24 cellular contexts compared by ENCODE assay signal in genomic region chr18:42178381-42179080, GRCh38.
DNase-seq lines count a peak whose midpoint lies in the region; ATAC-seq, FAIRE-seq and TF ChIP-seq lines count a peak whose summit lies in the region.
"Had no signal": no experiment of that assay in that cellular context is flagged by ENCODE, and none has a peak within 500 bp of the region (broad histone marks: within the 10 kb centered on the region; RNA-seq: fewer than 3 reads in every experiment).

No MANE protein-coding gene starts in this region.

- TF ChIP-seq POLR2A in breast epithelium (IDR thresholded peaks at IDR 0.05) (no peak), Peyer's patch (IDR thresholded peaks at IDR 0.05) (no peak)

- intact Hi-C loops in MCF 10A (cut with micrococcal nuclease) = no loop called here
- intact Hi-C loops in breast epithelium (cut with DNase I; ENCODE audit: low total_unique reads) = no loop called here

- H3K4me3 Mint-ChIP-seq in MCF 10A (ENCODE audit: unreplicated experiment) = no peak overlapping the region
- H3K4me3 Mint-ChIP-seq: CD4-positive, alpha-beta memory T cell had no signal

- no peaks in the 10 kb centered on the region for H3K4me1 ChIP-seq in breast epithelium
- no peaks in the 10 kb centered on the region for H3K4me1 ChIP-seq in Peyer's patch

- H3K4me1 Mint-ChIP-seq in MCF 10A (ENCODE audit: insufficient read depth, unreplicated experiment) = peaks cover 9% of the 10 kb centered on the region
- H3K4me1 Mint-ChIP-seq: CD4-positive, alpha-beta memory T cell had no signal

- no peak for FAIRE-seq in urothelium cell line (lab: Jason Lieb, UNC)
- FAIRE-seq: K562 had no signal

- no peak for ATAC-seq in HG02884 (IDR thresholded peaks at IDR 0.05; ENCODE audit: unreplicated experiment)
- ATAC-seq: K562, PC-3, Right ventricle myocardium inferior had no signal

- CTCF ChIA-PET in MCF 10A (lab: Yijun Ruan, JAX) = interaction anchor here (0.8 kb wide), 1 partner anchor 126 kb away, joined by 3 read pairs; no protein-coding TSS in a partner anchor

- H3K4me3 ChIP-seq in breast epithelium (no peak overlapping the region), Peyer's patch (no peak overlapping the region)
- H3K4me3 ChIP-seq: GM23248, K562, SJCRH30 had no signal

- peak; percentile 3 for DNase-seq in MCF 10A (ENCODE audit: unreplicated experiment)
- no peak for DNase-seq in breast epithelium (ENCODE audit: low spot score in 2 of 2)
- DNase-seq in NCI-H446 (lab: John Stamatoyannopoulos, UW) = peak; percentile 86 to 92
- DNase-seq in cerebellar cortex (ENCODE audit: low spot score) = peak; percentile 74
- DNase-seq in Peyer's patch = no peak
- no peak for DNase-seq in stimulated activated CD4-positive, alpha-beta T cell treated with anti-CD3 and anti-CD28 coated beads, Interleukin-1b, Interleukin-23, amount 100 ng/mL, for 48 hours
- no peak for DNase-seq in urothelium cell line (ENCODE audit: low spot score)
- DNase-seq: AML-193; CD4-positive, alpha-beta memory T cell; COR-L47; DMS79 treated with DMSO at 0.1 percent for 48 hours; GM23248; H7; Kasumi-1; MV-4-11; NCI-H1105; NCI-H1436 treated with DMSO at 0.1 percent for 48 hours; NCI-H2029; NCI-H526 treated with DMSO at 0.1 percent for 48 hours; PC-3; SJCRH30 had no signal

- H3K27ac ChIP-seq in breast epithelium (no peak overlapping the region), Peyer's patch (no peak overlapping the region)
- H3K27ac ChIP-seq: GM23248, SJCRH30 had no signal

- no peaks in the 10 kb centered on the region for H3K36me3 Mint-ChIP-seq in MCF 10A (ENCODE audit: insufficient read depth, unreplicated experiment)
- H3K36me3 Mint-ChIP-seq: CD4-positive, alpha-beta memory T cell had no signal

- H3K27me3 ChIP-seq in breast epithelium (no peaks in the 10 kb centered on the region), Peyer's patch (no peaks in the 10 kb centered on the region)
- H3K27me3 ChIP-seq: SJCRH30 had no signal

- no peak overlapping the region for H3K27ac Mint-ChIP-seq in MCF 10A (ENCODE audit: low read depth, unreplicated experiment)
- H3K27ac Mint-ChIP-seq: CD4-positive, alpha-beta memory T cell had no signal

- H3K9me3 Mint-ChIP-seq in MCF 10A (ENCODE audit: unreplicated experiment) = no peaks in the 10 kb centered on the region
- H3K9me3 Mint-ChIP-seq: CD4-positive, alpha-beta memory T cell had no signal

- no peaks in the 10 kb centered on the region for H3K36me3 ChIP-seq in breast epithelium
- H3K36me3 ChIP-seq in Peyer's patch = no peaks in the 10 kb centered on the region
- H3K36me3 ChIP-seq: SJCRH30 had no signal

- POLR2A ChIA-PET in MCF 10A (lab: Yijun Ruan, JAX) = no interaction called here

- TF ChIP-seq CTCF in MCF 10A (IDR thresholded peaks at IDR 0.05; ENCODE audit: unreplicated experiment) (no peak), breast epithelium (IDR thresholded peaks at IDR 0.05) (no peak), Peyer's patch (IDR thresholded peaks at IDR 0.05) (no peak)

- H3K27me3 Mint-ChIP-seq in MCF 10A (ENCODE audit: insufficient read depth, unreplicated experiment) = no peaks in the 10 kb centered on the region
- H3K27me3 Mint-ChIP-seq: CD4-positive, alpha-beta memory T cell had no signal

- BruUV-seq in MCF 10A (replicated peaks; lab: Mats Ljungman, UMichigan) = no TSS peak

- H3K9me3 ChIP-seq in breast epithelium = no peaks in the 10 kb centered on the region
- no peaks in the 10 kb centered on the region for H3K9me3 ChIP-seq in Peyer's patch
- H3K9me3 ChIP-seq: SJCRH30 had no signal

Comparison
In these comparisons a context has a peak if more than half of its experiments do, and no peak if none do; other contexts are left out.
1. DNase-seq: peak in MCF 10A (single experiment), NCI-H446 (2 of 2) and cerebellar cortex (single experiment); none in breast epithelium (0 of 2), Peyer's patch (0 of 3), stimulated activated CD4-positive, alpha-beta T cell treated with anti-CD3 and anti-CD28 coated beads, Interleukin-1b, Interleukin-23, amount 100 ng/mL, for 48 hours (single experiment) and urothelium cell line (single experiment).